16 cellular contexts compared by ENCODE assay signal in the genomic region with DNA sequence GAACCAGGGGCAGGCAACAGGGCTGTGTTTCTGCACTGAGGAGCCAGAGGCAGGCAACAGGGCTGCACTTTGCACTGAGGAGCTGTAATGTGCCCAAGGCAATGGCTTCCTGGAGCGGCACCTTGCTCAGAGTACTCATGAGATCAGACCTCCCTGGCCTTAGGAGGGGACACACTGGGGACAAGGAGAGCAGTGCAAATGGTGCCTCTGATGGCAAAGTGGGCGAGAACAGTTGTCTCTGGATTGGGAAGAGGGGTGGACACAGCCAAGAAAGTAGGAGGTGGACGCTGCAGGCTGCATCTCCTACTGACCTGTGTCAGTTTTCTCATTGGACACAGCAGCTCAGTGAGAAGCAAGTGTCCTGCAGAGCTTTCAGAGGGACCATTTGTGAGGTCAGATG.
A peak's percentile ranks its signal among the peaks of the same experiment; 100 is the strongest.
DNase-seq lines count a peak whose midpoint lies in the region; ATAC-seq and TF ChIP-seq lines count a peak whose summit lies in the region.
"Had no signal": no experiment of that assay in that cellular context is flagged by ENCODE, and none has a peak within 500 bp of the region (broad histone marks: within the 10 kb centered on the region; RNA-seq: fewer than 3 reads in every experiment).

No MANE protein-coding gene starts in this region.

- H3K9me3 ChIP-seq in right atrium auricular region: no peaks in the 10 kb centered on the region
- H3K9me3 ChIP-seq in right cardiac atrium (ENCODE audit: control insufficient read depth, low read length): no peaks in the 10 kb centered on the region
- no peaks in the 10 kb centered on the region for H3K9me3 ChIP-seq in testis
- H3K9me3 ChIP-seq: BLaER1 had no signal

- H3K4me1 ChIP-seq in right atrium auricular region (no peaks in the 10 kb centered on the region), right cardiac atrium (ENCODE audit: control insufficient read depth, insufficient read depth, low read length) (no peaks in the 10 kb centered on the region), testis (no peaks in the 10 kb centered on the region)
- H3K4me1 ChIP-seq: BLaER1 had no signal

- no peak for TF ChIP-seq CTCF in right atrium auricular region (IDR thresholded peaks at IDR 0.05)
- TF ChIP-seq CTCF in testis (IDR thresholded peaks at IDR 0.05): no peak
- TF ChIP-seq CTCF in chondrocyte (IDR thresholded peaks at IDR 0.05): no peak

- no peaks in the 10 kb centered on the region for H3K27me3 ChIP-seq in right atrium auricular region
- H3K27me3 ChIP-seq in right cardiac atrium (ENCODE audit: control insufficient read depth, insufficient read depth): no peaks in the 10 kb centered on the region
- H3K27me3 ChIP-seq in testis: no peaks in the 10 kb centered on the region
- H3K27me3 ChIP-seq: BLaER1 had no signal

- H3K27me3 Mint-ChIP-seq in chondrocyte (ENCODE audit: low read depth): peaks cover 13% of the 10 kb centered on the region

- ATAC-seq in right cardiac atrium: no peak
- ATAC-seq in GM18517 (IDR thresholded peaks at IDR 0.05; ENCODE audit: unreplicated experiment): no peak

- no peak for TF ChIP-seq POLR2A in testis (IDR thresholded peaks at IDR 0.05)

- H3K36me3 Mint-ChIP-seq in chondrocyte (ENCODE audit: low read depth): no peaks in the 10 kb centered on the region
- H3K36me3 Mint-ChIP-seq: CD14-positive monocyte; CD4-positive, alpha-beta memory T cell had no signal

- H3K4me1 Mint-ChIP-seq in chondrocyte (ENCODE audit: low read depth): no peaks in the 10 kb centered on the region
- H3K4me1 Mint-ChIP-seq: CD14-positive monocyte; CD4-positive, alpha-beta memory T cell had no signal

- peaks cover 6% of the 10 kb centered on the region for H3K9me3 Mint-ChIP-seq in chondrocyte (ENCODE audit: low read depth)
- H3K9me3 Mint-ChIP-seq: CD4-positive, alpha-beta memory T cell had no signal

- H3K36me3 ChIP-seq in right atrium auricular region (no peaks in the 10 kb centered on the region), testis (ENCODE audit: low read depth, missing control alignments) (no peaks in the 10 kb centered on the region)
- H3K36me3 ChIP-seq: BLaER1 had no signal

- intact Hi-C loops in right cardiac atrium (cut with DNase I): no loop called here
- intact Hi-C loops in testis (cut with DNase I; ENCODE audit: low total_unique reads): no loop called here

- H3K4me3 ChIP-seq in right atrium auricular region (no peak overlapping the region), right cardiac atrium (ENCODE audit: low read length) (no peak overlapping the region), testis (no peak overlapping the region)
- H3K4me3 ChIP-seq: BLaER1, GM23248 had no signal

- DNase-seq in right atrium auricular region (ENCODE audit: low spot score) (peak; percentile 16), right cardiac atrium (no peak), mesenteric fat pad (ENCODE audit: low spot score) (peak; percentile 60), testis (peak; percentile 3), NCI-H2196 (lab: John Stamatoyannopoulos, UW; ENCODE audit: unreplicated experiment) (no peak), chondrocyte (ENCODE audit: low spot score) (no peak)
- DNase-seq: 8988T; CD4-positive, alpha-beta memory T cell; DMS153; DMS79; GDM1; GM23248; HCEC 1CT had no signal

- H3K27ac ChIP-seq in right atrium auricular region (no peak overlapping the region), right cardiac atrium (ENCODE audit: low read length) (no peak overlapping the region), testis (no peak overlapping the region)
- H3K27ac ChIP-seq: BLaER1, GM23248 had no signal

- WGBS in right cardiac atrium: 78% methylated on average over 3 of the region's 3 CpGs
- 93 to 94% methylated on average over 2 to 3 of the region's 3 CpGs for WGBS in testis, 2 donors

- H3K4me3 Mint-ChIP-seq in chondrocyte (ENCODE audit: unreplicated experiment): no peak overlapping the region
- H3K4me3 Mint-ChIP-seq: CD14-positive monocyte; CD4-positive, alpha-beta memory T cell had no signal

- H3K27ac Mint-ChIP-seq in chondrocyte (ENCODE audit: unreplicated experiment): no peak overlapping the region
- H3K27ac Mint-ChIP-seq: CD14-positive monocyte; CD4-positive, alpha-beta memory T cell had no signal

Comparison
In these comparisons a context has a peak if more than half of its experiments do, and no peak if none do; other contexts are left out.
1. DNase-seq: peak in right atrium auricular region (single experiment), mesenteric fat pad (single experiment) and testis (single experiment); none in right cardiac atrium (0 of 3), NCI-H2196 (single experiment) and chondrocyte (single experiment).